25 cellular contexts compared by ENCODE assay signal in the genomic region with DNA sequence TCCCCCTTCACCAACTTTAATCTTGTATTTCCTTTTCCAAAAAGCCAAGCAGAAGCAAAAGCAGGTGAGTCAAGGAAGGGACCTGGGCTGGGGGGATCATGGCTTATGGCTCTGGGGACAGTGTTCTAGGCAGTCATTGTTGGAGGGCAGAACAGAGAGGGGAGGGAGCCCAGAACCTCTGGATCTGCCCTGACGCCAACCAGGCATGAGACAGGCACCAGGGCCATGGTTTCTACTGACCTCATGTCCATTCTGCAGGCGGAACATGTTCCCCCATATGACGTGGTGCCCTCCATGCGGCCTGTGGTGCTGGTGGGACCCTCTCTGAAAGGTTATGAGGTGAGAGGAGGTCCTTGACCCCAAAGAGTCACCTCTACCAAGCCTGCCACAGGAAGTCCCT. TPM values are rescaled to one million over a fixed set of nuclear protein-coding genes. Genes with fewer than 3 reads are reported as not detected.
"Had no signal": no experiment of that assay in that cellular context is flagged by ENCODE, and none has a peak within 500 bp of the region (broad histone marks: within the 10 kb centered on the region; RNA-seq: fewer than 3 reads in every experiment).

No MANE protein-coding gene starts in this region.

- H3K27me3 ChIP-seq: brain microvascular endothelial cell, colonic mucosa had no signal

- H3K4me1 Mint-ChIP-seq: activated B cell treated with CpG ODN at 0.5 μM for 24 hours, endodermal cell had no signal

- H3K4me3 Mint-ChIP-seq: activated B cell treated with CpG ODN at 0.5 μM for 24 hours; activated CD8-positive, alpha-beta T cell treated with anti-CD3 and anti-CD28 coated beads for 36 hours; activated naive CD8-positive, alpha-beta T cell; activated T-cell treated with anti-CD3 and anti-CD28 coated beads, Interleukin-2, amount 50 U/mL, for 4 hours; endodermal cell; T-cell; T-helper 1 cell treated with Interleukin-12 subunit alpha and Interleukin-12 subunit beta and Interleukin-4 antibody, amounts not matched to agents 30 μg/mL and 1 μg/mL, for 36 hours; T-helper 2 cell treated with Interferon-gamma antibody and Interleukin-4, amounts not matched to agents 5 μg/mL and 100 μg/mL, for 36 hours had no signal

- H3K9me3 Mint-ChIP-seq: activated B cell treated with CpG ODN at 0.5 μM for 24 hours; activated CD8-positive, alpha-beta T cell treated with anti-CD3 and anti-CD28 coated beads for 36 hours; activated T-cell treated with anti-CD3 and anti-CD28 coated beads, Interleukin-2, amount 50 U/mL, for 4 hours; activated T-helper 17 cell treated with anti-CD3 and anti-CD28 coated beads, Interleukin-2, amount 50 U/mL, for 72 hours; endodermal cell; T-cell; T-helper 1 cell treated with Interleukin-12 subunit alpha and Interleukin-12 subunit beta and Interleukin-4 antibody, amounts not matched to agents 30 μg/mL and 1 μg/mL, for 36 hours; T-helper 2 cell treated with Interferon-gamma antibody and Interleukin-4, amounts not matched to agents 5 μg/mL and 100 μg/mL, for 36 hours had no signal

- ATAC-seq: esophagus mucosa had no signal

- H3K4me3 ChIP-seq: colonic mucosa had no signal

- DNase-seq: activated B cell treated with CpG ODN at 0.5 μM for 24 hours; activated CD4-positive, alpha-beta T cell treated with anti-CD3 and anti-CD28 coated beads for 48 hours; activated CD8-positive, alpha-beta memory T cell treated with anti-CD3 and anti-CD28 coated beads for 24 hours; activated gamma-delta T cell treated with Interleukin-2 at 50 U/mL for 16 hours; activated naive CD4-positive, alpha-beta T cell treated with anti-CD3 and anti-CD28 coated beads, Interleukin-2, amount 50 U/mL, for 16 hours; activated T-cell treated with anti-CD3 and anti-CD28 coated beads, Interleukin-2, amount 50 U/mL, for 4 hours; amniotic stem cell; anterior cingulate cortex; brain microvascular endothelial cell; caudate nucleus; cerebellar nuclear complex; colonic mucosa; effector CD8-positive, alpha-beta T cell; endodermal cell; foreskin fibroblast; head of caudate nucleus; T1000; WERI-Rb-1 had no signal

- H3K27ac ChIP-seq: brain microvascular endothelial cell, colonic mucosa, WERI-Rb-1 had no signal

- H3K9me3 ChIP-seq: colonic mucosa had no signal

- H3K27ac Mint-ChIP-seq: activated B cell treated with CpG ODN at 0.5 μM for 24 hours; activated CD8-positive, alpha-beta T cell treated with anti-CD3 and anti-CD28 coated beads for 36 hours; activated naive CD8-positive, alpha-beta T cell; endodermal cell; T-helper 1 cell treated with Interleukin-12 subunit alpha and Interleukin-12 subunit beta and Interleukin-4 antibody, amounts not matched to agents 30 μg/mL and 1 μg/mL, for 36 hours; T-helper 2 cell treated with Interferon-gamma antibody and Interleukin-4, amounts not matched to agents 5 μg/mL and 100 μg/mL, for 36 hours had no signal

- H3K4me1 ChIP-seq: colonic mucosa had no signal

- H3K27me3 Mint-ChIP-seq: activated B cell treated with CpG ODN at 0.5 μM for 24 hours; activated CD8-positive, alpha-beta T cell treated with anti-CD3 and anti-CD28 coated beads for 36 hours; activated naive CD8-positive, alpha-beta T cell; activated T-helper 17 cell treated with anti-CD3 and anti-CD28 coated beads, Interleukin-2, amount 50 U/mL, for 72 hours; T-cell had no signal

- H3K36me3 Mint-ChIP-seq: activated naive CD8-positive, alpha-beta T cell had no signal

RNA-seq across cellular contexts. Expression of gene ADCY6, which starts 36.0 kb away (rescaled TPM):
- total RNA-seq: activated CD8-positive, alpha-beta T cell treated with anti-CD3 and anti-CD28 coated beads for 36 hours had no signal
